Comparison of ENCODE assay signal across 24 cellular contexts in genomic region chr10:51046668-51047067, GRCh38. TPM values are rescaled to one million over a fixed set of nuclear protein-coding genes. Genes with fewer than 3 reads are reported as not detected.
"Had no signal": no experiment of that assay in that cellular context is flagged by ENCODE, and none has a peak within 500 bp of the region (broad histone marks: within the 10 kb centered on the region; RNA-seq: fewer than 3 reads in every experiment).

No MANE protein-coding gene starts in this region.

- H3K4me1 ChIP-seq: uterus had no signal

- H3K36me3 ChIP-seq: brain microvascular endothelial cell, esophagus muscularis mucosa, heart right ventricle, uterus, WERI-Rb-1 had no signal

- H3K27ac Mint-ChIP-seq: activated CD4-positive, alpha-beta T cell treated with anti-CD3 and anti-CD28 coated beads, Interleukin-2, amount 10 ng/mL, durations not matched to agents 7 days and 5 days; activated CD8-positive, alpha-beta T cell treated with anti-CD3 and anti-CD28 coated beads for 36 hours; activated naive CD8-positive, alpha-beta T cell treated with anti-CD3 and anti-CD28 coated beads, Interleukin-2, amount 50 U/mL, for 24 hours; activated T-helper 1 cell treated with anti-CD3 and anti-CD28 coated beads, Interleukin-12 subunit alpha, Interleukin-12 subunit beta, Interleukin-2, Interleukin-4 antibody, amounts not matched to agents 30 ng/mL and 10 ng/mL and 1 ng/mL, durations not matched to agents 14 hours and 24 hours and 36 hours; mesothelial cell of epicardium; nephron; stimulated activated naive CD8-positive, alpha-beta T cell treated with anti-CD3 and anti-CD28 coated beads, Interleukin-15, Interleukin-2, amounts not matched to agents 100 ng/mL and 50 ng/mL, for 24 hours; T-cell had no signal

- H3K4me1 Mint-ChIP-seq: activated CD4-positive, alpha-beta T cell treated with anti-CD3 and anti-CD28 coated beads, Interleukin-2, amount 10 ng/mL, durations not matched to agents 7 days and 5 days; activated naive CD8-positive, alpha-beta T cell treated with anti-CD3 and anti-CD28 coated beads, Interleukin-2, amount 50 U/mL, for 24 hours; central memory CD8-positive, alpha-beta T cell; T-cell had no signal

- H3K9me3 Mint-ChIP-seq: activated CD4-positive, alpha-beta T cell treated with anti-CD3 and anti-CD28 coated beads, Interleukin-2, amount 10 ng/mL, durations not matched to agents 7 days and 5 days; activated CD8-positive, alpha-beta T cell treated with anti-CD3 and anti-CD28 coated beads for 36 hours; activated naive CD8-positive, alpha-beta T cell treated with anti-CD3 and anti-CD28 coated beads, Interleukin-2, amount 50 U/mL, for 24 hours; activated T-helper 1 cell treated with anti-CD3 and anti-CD28 coated beads, Interleukin-12 subunit alpha, Interleukin-12 subunit beta, Interleukin-2, Interleukin-4 antibody, amounts not matched to agents 30 ng/mL and 10 ng/mL and 1 ng/mL, durations not matched to agents 14 hours and 24 hours and 36 hours; central memory CD8-positive, alpha-beta T cell; mesothelial cell of epicardium; nephron; stimulated activated naive CD8-positive, alpha-beta T cell treated with anti-CD3 and anti-CD28 coated beads, Interleukin-15, Interleukin-2, amounts not matched to agents 100 ng/mL and 50 ng/mL, for 24 hours; T-cell had no signal

- H3K4me3 ChIP-seq: dorsolateral prefrontal cortex, esophagus muscularis mucosa, heart right ventricle, uterus had no signal

- H3K27me3 Mint-ChIP-seq: activated CD8-positive, alpha-beta T cell treated with anti-CD3 and anti-CD28 coated beads for 36 hours; stimulated activated naive CD8-positive, alpha-beta T cell treated with anti-CD3 and anti-CD28 coated beads, Interleukin-15, Interleukin-2, amounts not matched to agents 100 ng/mL and 50 ng/mL, for 24 hours had no signal

- H3K36me3 Mint-ChIP-seq: mesothelial cell of epicardium, T-cell had no signal

- H3K9me3 ChIP-seq: esophagus muscularis mucosa, heart right ventricle, uterus had no signal

- ATAC-seq: activated CD8-positive, alpha-beta T cell treated with anti-CD3 and anti-CD28 coated beads for 36 hours; activated naive CD8-positive, alpha-beta T cell treated with anti-CD3 and anti-CD28 coated beads, Interleukin-2, amount 50 U/mL, for 24 hours; T-cell had no signal

- H3K27ac ChIP-seq: brain microvascular endothelial cell, dorsolateral prefrontal cortex, esophagus muscularis mucosa, uterus, WERI-Rb-1 had no signal

- H3K27me3 ChIP-seq: brain microvascular endothelial cell, esophagus muscularis mucosa, heart right ventricle, uterus had no signal

- DNase-seq: activated CD4-positive, alpha-beta T cell treated with anti-CD3 and anti-CD28 coated beads, Interleukin-2, amount 10 ng/mL, durations not matched to agents 7 days and 5 days; activated CD4-positive, CD25-positive, alpha-beta regulatory T cell treated with anti-CD3 and anti-CD28 coated beads, Interleukin-2, amount 50 U/mL, for 72 hours; activated CD8-positive, alpha-beta T cell treated with anti-CD3 and anti-CD28 coated beads for 36 hours; activated gamma-delta T cell; activated naive CD4-positive, alpha-beta T cell treated with anti-CD3 and anti-CD28 coated beads, Interleukin-2, amount 50 U/mL, for 16 hours; activated naive CD8-positive, alpha-beta T cell treated with anti-CD3 and anti-CD28 coated beads, Interleukin-2, amount 50 U/mL, for 24 hours; anterior cingulate cortex; brain microvascular endothelial cell; dorsolateral prefrontal cortex; heart right ventricle; kidney; posterior cingulate gyrus; retina; stimulated activated CD4-positive, alpha-beta T cell treated with anti-CD3 and anti-CD28 coated beads, Interleukin-1b, Interleukin-23, amount 100 ng/mL, for 48 hours; T-cell; trophoblast cell; uterus; WERI-Rb-1 had no signal

- H3K4me3 Mint-ChIP-seq: activated CD4-positive, alpha-beta T cell treated with anti-CD3 and anti-CD28 coated beads, Interleukin-2, amount 10 ng/mL, durations not matched to agents 7 days and 5 days; activated CD8-positive, alpha-beta T cell treated with anti-CD3 and anti-CD28 coated beads for 36 hours; activated naive CD8-positive, alpha-beta T cell treated with anti-CD3 and anti-CD28 coated beads, Interleukin-2, amount 50 U/mL, for 24 hours; activated T-helper 1 cell treated with anti-CD3 and anti-CD28 coated beads, Interleukin-12 subunit alpha, Interleukin-12 subunit beta, Interleukin-2, Interleukin-4 antibody, amounts not matched to agents 30 ng/mL and 10 ng/mL and 1 ng/mL, durations not matched to agents 14 hours and 24 hours and 36 hours; central memory CD8-positive, alpha-beta T cell; mesothelial cell of epicardium; nephron; stimulated activated naive CD8-positive, alpha-beta T cell treated with anti-CD3 and anti-CD28 coated beads, Interleukin-15, Interleukin-2, amounts not matched to agents 100 ng/mL and 50 ng/mL, for 24 hours; T-cell had no signal

RNA-seq across cellular contexts. Expression of gene PRKG1, which starts 27.6 kb away (rescaled TPM):
- total RNA-seq: activated CD4-positive, alpha-beta T cell treated with anti-CD3 and anti-CD28 coated beads, Interleukin-2, amount 10 ng/mL, durations not matched to agents 7 days and 5 days; activated CD8-positive, alpha-beta T cell treated with anti-CD3 and anti-CD28 coated beads for 36 hours; activated T-helper 1 cell treated with anti-CD3 and anti-CD28 coated beads, Interleukin-12 subunit alpha, Interleukin-12 subunit beta, Interleukin-2, Interleukin-4 antibody, amounts not matched to agents 30 ng/mL and 10 ng/mL and 1 ng/mL, durations not matched to agents 14 hours and 24 hours and 36 hours had no signal
